ENCODE assay signal across 21 cellular contexts in the genomic region with DNA sequence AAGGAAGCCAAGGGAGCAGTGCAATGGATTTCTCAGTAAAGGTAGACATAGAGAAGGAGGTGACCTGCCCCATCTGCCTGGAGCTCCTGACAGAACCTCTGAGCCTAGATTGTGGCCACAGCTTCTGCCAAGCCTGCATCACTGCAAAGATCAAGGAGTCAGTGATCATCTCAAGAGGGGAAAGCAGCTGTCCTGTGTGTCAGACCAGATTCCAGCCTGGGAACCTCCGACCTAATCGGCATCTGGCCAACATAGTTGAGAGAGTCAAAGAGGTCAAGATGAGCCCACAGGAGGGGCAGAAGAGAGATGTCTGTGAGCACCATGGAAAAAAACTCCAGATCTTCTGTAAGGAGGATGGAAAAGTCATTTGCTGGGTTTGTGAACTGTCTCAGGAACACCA. TPM values are rescaled to one million over a fixed set of nuclear protein-coding genes. Genes with fewer than 3 reads are reported as not detected.
A peak's percentile ranks its signal among the peaks of the same experiment; 100 is the strongest.
DNase-seq lines count a peak whose midpoint lies in the region; ATAC-seq and TF ChIP-seq lines count a peak whose summit lies in the region.
"Had no signal": no experiment of that assay in that cellular context is flagged by ENCODE, and none has a peak within 500 bp of the region (broad histone marks: within the 10 kb centered on the region; RNA-seq: fewer than 3 reads in every experiment).

No MANE protein-coding gene starts in this region.

- H3K36me3 ChIP-seq in CD8-positive, alpha-beta T cell (ENCODE audit: insufficient read depth, low read length) = peaks cover 16% of the 10 kb centered on the region
- H3K36me3 ChIP-seq: BE2C had no signal

- peaks cover 75% of the 10 kb centered on the region for H3K36me3 Mint-ChIP-seq in CD8-positive, alpha-beta T cell
- peaks cover 11 to 77% (median 41%) of the 10 kb centered on the region in 3 donors for H3K36me3 Mint-ChIP-seq in naive thymus-derived CD8-positive, alpha-beta T cell

- no peak overlapping the region for H3K4me3 Mint-ChIP-seq in CD8-positive, alpha-beta T cell
- H3K4me3 Mint-ChIP-seq in naive thymus-derived CD8-positive, alpha-beta T cell = peak overlapping the region in 2 of 10 donors; percentile 2 to 61

- no peaks in the 10 kb centered on the region for H3K27me3 ChIP-seq in CD8-positive, alpha-beta T cell (ENCODE audit: insufficient read depth, low read length)
- H3K27me3 ChIP-seq: BE2C, brain microvascular endothelial cell, dorsolateral prefrontal cortex had no signal

- H3K9me3 Mint-ChIP-seq in CD8-positive, alpha-beta T cell = no peaks in the 10 kb centered on the region
- H3K9me3 Mint-ChIP-seq in naive thymus-derived CD8-positive, alpha-beta T cell = no peaks in the 10 kb centered on the region

- peaks cover 73% of the 10 kb centered on the region for H3K4me1 Mint-ChIP-seq in CD8-positive, alpha-beta T cell (ENCODE audit: low read depth)
- peaks cover 31 to 84% (median 76%) of the 10 kb centered on the region in 4 donors for H3K4me1 Mint-ChIP-seq in naive thymus-derived CD8-positive, alpha-beta T cell

- intact Hi-C loops in CD8-positive, alpha-beta T cell (cut with DNase I, micrococcal nuclease) = no loop called here

- ATAC-seq in CD8-positive, alpha-beta T cell = no peak
- no peak for ATAC-seq in naive thymus-derived CD8-positive, alpha-beta T cell
- no peak for ATAC-seq in GM18909 (IDR thresholded peaks at IDR 0.05; ENCODE audit: poor library complexity, unreplicated experiment)
- ATAC-seq: left ventricle myocardium superior had no signal

- no peaks in the 10 kb centered on the region for H3K27me3 Mint-ChIP-seq in CD8-positive, alpha-beta T cell (ENCODE audit: low read depth)
- H3K27me3 Mint-ChIP-seq in naive thymus-derived CD8-positive, alpha-beta T cell = no peaks in the 10 kb centered on the region

- no peak overlapping the region for H3K4me3 ChIP-seq in CD8-positive, alpha-beta T cell (ENCODE audit: low read depth, low read length)
- no peak overlapping the region for H3K4me3 ChIP-seq in foreskin fibroblast (ENCODE audit: low read depth in 1 of 2, low read length in 2 of 2)
- H3K4me3 ChIP-seq: dorsolateral prefrontal cortex had no signal

- H3K27ac ChIP-seq in CD8-positive, alpha-beta T cell (ENCODE audit: low read depth, low read length) = no peak overlapping the region
- H3K27ac ChIP-seq: brain microvascular endothelial cell, dorsolateral prefrontal cortex had no signal

- H3K27ac Mint-ChIP-seq in CD8-positive, alpha-beta T cell = peak overlapping the region; percentile 84
- H3K27ac Mint-ChIP-seq in naive thymus-derived CD8-positive, alpha-beta T cell = peak overlapping the region; percentile 4 to 88 (median 79)

- CTCF ChIA-PET in CD8-positive, alpha-beta T cell (lab: Charles Lee) = interaction anchor here (1.2 kb wide), 2 partner anchors 11 to 15 kb away, joined by 3 to 7 read pairs; a partner anchor contains a TSS

- no peaks in the 10 kb centered on the region for H3K9me3 ChIP-seq in CD8-positive, alpha-beta T cell (ENCODE audit: low read length)
- H3K9me3 ChIP-seq: BE2C had no signal

- POLR2A ChIA-PET in CD8-positive, alpha-beta T cell (lab: Charles Lee) = no interaction called here
- POLR2A ChIA-PET in naive thymus-derived CD8-positive, alpha-beta T cell (lab: Charles Lee) = no interaction called here

- no peak for TF ChIP-seq CTCF in CD8-positive, alpha-beta T cell (IDR thresholded peaks at IDR 0.05)
- TF ChIP-seq CTCF in foreskin fibroblast (IDR thresholded peaks at IDR 0.05; ENCODE audit: low read depth, low read length) = no peak

- peaks cover 41% of the 10 kb centered on the region for H3K4me1 ChIP-seq in CD8-positive, alpha-beta T cell (ENCODE audit: insufficient read depth, low read length)
- H3K4me1 ChIP-seq: BE2C had no signal

- DNase-seq in CD8-positive, alpha-beta T cell = no peak
- peak; percentile 1 for DNase-seq in HCEC 1CT
- DNase-seq in amniotic epithelial cell (ENCODE audit: low read depth) = peak; percentile 10
- DNase-seq in naive thymus-derived CD8-positive, alpha-beta T cell = no peak
- DNase-seq in foreskin fibroblast = no peak
- no peak for DNase-seq in SKM-1 (lab: John Stamatoyannopoulos, UW; ENCODE audit: unreplicated experiment)
- DNase-seq: activated CD4-positive, CD25-positive, alpha-beta regulatory T cell treated with anti-CD3 and anti-CD28 coated beads, Interleukin-2, amount 50 U/mL, for 72 hours; activated naive CD4-positive, alpha-beta T cell treated with anti-CD3 and anti-CD28 coated beads, Interleukin-2, amount 50 U/mL, for 16 hours; BE2C; brain microvascular endothelial cell; dorsolateral prefrontal cortex; erythroblast; GDM1; left ventricle myocardium superior; NCI-H1105 treated with DMSO at 0.1 percent for 48 hours; NCI-H524 treated with DMSO at 0.1 percent for 48 hours; SIG-M5; stimulated activated CD4-positive, alpha-beta T cell treated with anti-CD3 and anti-CD28 coated beads, Interleukin-1b, Interleukin-23, amount 100 ng/mL, for 48 hours; T-helper 2 cell had no signal

RNA-seq across cellular contexts. Expression of a gene that starts 6.6 kb away (rescaled TPM):
- 100 to 1,000 TPM; 190 to 192 TPM for total RNA-seq in CD8-positive, alpha-beta T cell
- total RNA-seq in naive thymus-derived CD8-positive, alpha-beta T cell = 100 to 1,000 TPM; 242 to 243 TPM
- polyA plus RNA-seq in naive thymus-derived CD8-positive, alpha-beta T cell = 100 to 1,000 TPM; 108 to 143 (median 114) TPM

RNA-seq across cellular contexts. Expression of a gene that starts 11.3 kb away (rescaled TPM):
- total RNA-seq in CD8-positive, alpha-beta T cell = 1 to 10 TPM; 3.8 to 6.0 TPM
- 10 to 100 TPM; 39.4 to 41.8 TPM for total RNA-seq in naive thymus-derived CD8-positive, alpha-beta T cell
- 10 to 100 TPM in 1 of 3 donors, 1 to 10 TPM in 2; 9.6 to 10.4 (median 9.9) TPM for polyA plus RNA-seq in naive thymus-derived CD8-positive, alpha-beta T cell

RNA-seq across cellular contexts. Expression of a gene that starts 40.0 kb away (rescaled TPM):
- total RNA-seq in CD8-positive, alpha-beta T cell = not detected
- total RNA-seq in naive thymus-derived CD8-positive, alpha-beta T cell = under 1 TPM; 0.36 to 0.42 TPM
- not detected for polyA plus RNA-seq in naive thymus-derived CD8-positive, alpha-beta T cell
- total RNA-seq: glomerular endothelial cell, left ventricle myocardium superior had no signal

RNA-seq across cellular contexts. Expression of a gene that starts 57.8 kb away (rescaled TPM):
- 1 to 10 TPM in 1 of 2 experiments, under 1 TPM in 1; 0.78 to 1.4 TPM for total RNA-seq in CD8-positive, alpha-beta T cell
- 1 to 10 TPM; 2.2 to 2.6 TPM for total RNA-seq in naive thymus-derived CD8-positive, alpha-beta T cell
- under 1 TPM in 2 of 3 donors, not detected in 1; 0.55 to 0.59 TPM for polyA plus RNA-seq in naive thymus-derived CD8-positive, alpha-beta T cell
- total RNA-seq: glomerular endothelial cell, left ventricle myocardium superior had no signal

Comparison
In these comparisons a context has a peak if more than half of its experiments do, and no peak if none do; other contexts are left out.
1. DNase-seq: peak in HCEC 1CT (single experiment) and amniotic epithelial cell (single experiment); none in CD8-positive, alpha-beta T cell (0 of 7), naive thymus-derived CD8-positive, alpha-beta T cell (0 of 10), foreskin fibroblast (0 of 2) and SKM-1 (single experiment).
2. RNA of a gene that starts 11.3 kb away (total RNA-seq): 39.4 to 41.8 TPM in naive thymus-derived CD8-positive, alpha-beta T cell; 3.8 to 6.0 TPM in CD8-positive, alpha-beta T cell; every median in the first group is over 4 times any median in the second.